Comparison of ENCODE assay signal across 1 cellular context in genomic region chr3:172991424-172991996, GRCh38.
TF ChIP-seq lines count a peak whose summit lies in the region.

No MANE protein-coding gene starts in this region.

TF ChIP-seq in K562, 482 proteins besides CTCF, POLR2A, EP300 and RAD21 (continued from another document and continues in another):
- TF ChIP-seq, protein P1, sequence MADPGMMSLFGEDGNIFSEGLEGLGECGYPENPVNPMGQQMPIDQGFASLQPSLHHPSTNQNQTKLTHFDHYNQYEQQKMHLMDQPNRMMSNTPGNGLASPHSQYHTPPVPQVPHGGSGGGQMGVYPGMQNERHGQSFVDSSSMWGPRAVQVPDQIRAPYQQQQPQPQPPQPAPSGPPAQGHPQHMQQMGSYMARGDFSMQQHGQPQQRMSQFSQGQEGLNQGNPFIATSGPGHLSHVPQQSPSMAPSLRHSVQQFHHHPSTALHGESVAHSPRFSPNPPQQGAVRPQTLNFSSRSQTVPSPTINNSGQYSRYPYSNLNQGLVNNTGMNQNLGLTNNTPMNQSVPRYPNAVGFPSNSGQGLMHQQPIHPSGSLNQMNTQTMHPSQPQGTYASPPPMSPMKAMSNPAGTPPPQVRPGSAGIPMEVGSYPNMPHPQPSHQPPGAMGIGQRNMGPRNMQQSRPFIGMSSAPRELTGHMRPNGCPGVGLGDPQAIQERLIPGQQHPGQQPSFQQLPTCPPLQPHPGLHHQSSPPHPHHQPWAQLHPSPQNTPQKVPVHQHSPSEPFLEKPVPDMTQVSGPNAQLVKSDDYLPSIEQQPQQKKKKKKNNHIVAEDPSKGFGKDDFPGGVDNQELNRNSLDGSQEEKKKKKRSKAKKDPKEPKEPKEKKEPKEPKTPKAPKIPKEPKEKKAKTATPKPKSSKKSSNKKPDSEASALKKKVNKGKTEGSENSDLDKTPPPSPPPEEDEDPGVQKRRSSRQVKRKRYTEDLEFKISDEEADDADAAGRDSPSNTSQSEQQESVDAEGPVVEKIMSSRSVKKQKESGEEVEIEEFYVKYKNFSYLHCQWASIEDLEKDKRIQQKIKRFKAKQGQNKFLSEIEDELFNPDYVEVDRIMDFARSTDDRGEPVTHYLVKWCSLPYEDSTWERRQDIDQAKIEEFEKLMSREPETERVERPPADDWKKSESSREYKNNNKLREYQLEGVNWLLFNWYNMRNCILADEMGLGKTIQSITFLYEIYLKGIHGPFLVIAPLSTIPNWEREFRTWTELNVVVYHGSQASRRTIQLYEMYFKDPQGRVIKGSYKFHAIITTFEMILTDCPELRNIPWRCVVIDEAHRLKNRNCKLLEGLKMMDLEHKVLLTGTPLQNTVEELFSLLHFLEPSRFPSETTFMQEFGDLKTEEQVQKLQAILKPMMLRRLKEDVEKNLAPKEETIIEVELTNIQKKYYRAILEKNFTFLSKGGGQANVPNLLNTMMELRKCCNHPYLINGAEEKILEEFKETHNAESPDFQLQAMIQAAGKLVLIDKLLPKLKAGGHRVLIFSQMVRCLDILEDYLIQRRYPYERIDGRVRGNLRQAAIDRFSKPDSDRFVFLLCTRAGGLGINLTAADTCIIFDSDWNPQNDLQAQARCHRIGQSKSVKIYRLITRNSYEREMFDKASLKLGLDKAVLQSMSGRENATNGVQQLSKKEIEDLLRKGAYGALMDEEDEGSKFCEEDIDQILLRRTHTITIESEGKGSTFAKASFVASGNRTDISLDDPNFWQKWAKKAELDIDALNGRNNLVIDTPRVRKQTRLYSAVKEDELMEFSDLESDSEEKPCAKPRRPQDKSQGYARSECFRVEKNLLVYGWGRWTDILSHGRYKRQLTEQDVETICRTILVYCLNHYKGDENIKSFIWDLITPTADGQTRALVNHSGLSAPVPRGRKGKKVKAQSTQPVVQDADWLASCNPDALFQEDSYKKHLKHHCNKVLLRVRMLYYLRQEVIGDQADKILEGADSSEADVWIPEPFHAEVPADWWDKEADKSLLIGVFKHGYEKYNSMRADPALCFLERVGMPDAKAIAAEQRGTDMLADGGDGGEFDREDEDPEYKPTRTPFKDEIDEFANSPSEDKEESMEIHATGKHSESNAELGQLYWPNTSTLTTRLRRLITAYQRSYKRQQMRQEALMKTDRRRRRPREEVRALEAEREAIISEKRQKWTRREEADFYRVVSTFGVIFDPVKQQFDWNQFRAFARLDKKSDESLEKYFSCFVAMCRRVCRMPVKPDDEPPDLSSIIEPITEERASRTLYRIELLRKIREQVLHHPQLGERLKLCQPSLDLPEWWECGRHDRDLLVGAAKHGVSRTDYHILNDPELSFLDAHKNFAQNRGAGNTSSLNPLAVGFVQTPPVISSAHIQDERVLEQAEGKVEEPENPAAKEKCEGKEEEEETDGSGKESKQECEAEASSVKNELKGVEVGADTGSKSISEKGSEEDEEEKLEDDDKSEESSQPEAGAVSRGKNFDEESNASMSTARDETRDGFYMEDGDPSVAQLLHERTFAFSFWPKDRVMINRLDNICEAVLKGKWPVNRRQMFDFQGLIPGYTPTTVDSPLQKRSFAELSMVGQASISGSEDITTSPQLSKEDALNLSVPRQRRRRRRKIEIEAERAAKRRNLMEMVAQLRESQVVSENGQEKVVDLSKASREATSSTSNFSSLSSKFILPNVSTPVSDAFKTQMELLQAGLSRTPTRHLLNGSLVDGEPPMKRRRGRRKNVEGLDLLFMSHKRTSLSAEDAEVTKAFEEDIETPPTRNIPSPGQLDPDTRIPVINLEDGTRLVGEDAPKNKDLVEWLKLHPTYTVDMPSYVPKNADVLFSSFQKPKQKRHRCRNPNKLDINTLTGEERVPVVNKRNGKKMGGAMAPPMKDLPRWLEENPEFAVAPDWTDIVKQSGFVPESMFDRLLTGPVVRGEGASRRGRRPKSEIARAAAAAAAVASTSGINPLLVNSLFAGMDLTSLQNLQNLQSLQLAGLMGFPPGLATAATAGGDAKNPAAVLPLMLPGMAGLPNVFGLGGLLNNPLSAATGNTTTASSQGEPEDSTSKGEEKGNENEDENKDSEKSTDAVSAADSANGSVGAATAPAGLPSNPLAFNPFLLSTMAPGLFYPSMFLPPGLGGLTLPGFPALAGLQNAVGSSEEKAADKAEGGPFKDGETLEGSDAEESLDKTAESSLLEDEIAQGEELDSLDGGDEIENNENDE (IDR thresholded peaks at IDR 0.05; ENCODE audit: low read depth, low read length), result no peak
- TF ChIP-seq SMARCE1 (IDR thresholded peaks at IDR 0.05), result peak; percentile 24; the same call in 1 of the 2 replicates
- no peak for TF ChIP-seq MEIS2 (IDR thresholded peaks at IDR 0.05; ENCODE audit: partially characterized antibody)
- 0 out of 2 replicates have a peak, but pooled peaks have one; percentile 46 for TF ChIP-seq SMARCC2 (IDR thresholded peaks at IDR 0.05; ENCODE audit: low read depth)
- TF ChIP-seq BRD9 (IDR thresholded peaks at IDR 0.05; ENCODE audit: low read depth, partially characterized antibody), result peak; percentile 64
- 0 out of 2 replicates have a peak, but pooled peaks have one; percentile 6 for TF ChIP-seq JUN (IDR thresholded peaks at IDR 0.05; ENCODE audit: borderline replicate concordance, low read depth, low read length)
- no peak for TF ChIP-seq JUN (CRISPR knock-in tag; IDR thresholded peaks at IDR 0.05; ENCODE audit: borderline replicate concordance)
- no peak for TF ChIP-seq CCAR2 (IDR thresholded peaks at IDR 0.05; ENCODE audit: low read depth, low read length)
- 0 out of 2 replicates have a peak, but pooled peaks have one; percentile 25 for TF ChIP-seq ZNF175 (CRISPR knock-in tag; IDR thresholded peaks at IDR 0.05; ENCODE audit: low read depth)
- TF ChIP-seq ZNF830 (CRISPR knock-in tag; IDR thresholded peaks at IDR 0.05), result no peak
- no peak for TF ChIP-seq CBFA2T3 (IDR thresholded peaks at IDR 0.05)
- TF ChIP-seq BRCA1 (IDR thresholded peaks at IDR 0.05), result no peak
- TF ChIP-seq BRCA1 (CRISPR knock-in tag; IDR thresholded peaks at IDR 0.05), result no peak
- peak; percentile 8; the same call in 1 of the 2 replicates for TF ChIP-seq RFX1 (IDR thresholded peaks at IDR 0.05)
- TF ChIP-seq, protein P2, sequence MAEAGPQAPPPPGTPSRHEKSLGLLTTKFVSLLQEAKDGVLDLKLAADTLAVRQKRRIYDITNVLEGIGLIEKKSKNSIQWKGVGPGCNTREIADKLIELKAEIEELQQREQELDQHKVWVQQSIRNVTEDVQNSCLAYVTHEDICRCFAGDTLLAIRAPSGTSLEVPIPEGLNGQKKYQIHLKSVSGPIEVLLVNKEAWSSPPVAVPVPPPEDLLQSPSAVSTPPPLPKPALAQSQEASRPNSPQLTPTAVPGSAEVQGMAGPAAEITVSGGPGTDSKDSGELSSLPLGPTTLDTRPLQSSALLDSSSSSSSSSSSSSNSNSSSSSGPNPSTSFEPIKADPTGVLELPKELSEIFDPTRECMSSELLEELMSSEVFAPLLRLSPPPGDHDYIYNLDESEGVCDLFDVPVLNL (CRISPR knock-in tag; IDR thresholded peaks at IDR 0.05; ENCODE audit: low read depth), result no peak
- TF ChIP-seq ZNF436 (CRISPR knock-in tag; IDR thresholded peaks at IDR 0.05), result no peak
- TF ChIP-seq CXXC5 (CRISPR knock-in tag; IDR thresholded peaks at IDR 0.05), result peak; percentile 33
- TF ChIP-seq PTBP1 (IDR thresholded peaks at IDR 0.05; ENCODE audit: low read depth, low read length), result no peak
- peak; percentile 77; the same call in 1 of the 2 replicates for TF ChIP-seq SMARCA4 (IDR thresholded peaks at IDR 0.05)
- TF ChIP-seq MECOM (CRISPR knock-in tag; IDR thresholded peaks at IDR 0.05), result peak; percentile 49; the same call in 1 of the 2 replicates
- TF ChIP-seq TEAD4 (IDR thresholded peaks at IDR 0.05; ENCODE audit: low read length), result no peak
- no peak for TF ChIP-seq TEAD4 (CRISPR knock-in tag; IDR thresholded peaks at IDR 0.05; ENCODE audit: borderline replicate concordance)
- peak; percentile 86 for TF ChIP-seq ATF4 (CRISPR knock-in tag; IDR thresholded peaks at IDR 0.05)
- peak; percentile 77 for TF ChIP-seq ATF7 (IDR thresholded peaks at IDR 0.05)
- TF ChIP-seq, protein P3, sequence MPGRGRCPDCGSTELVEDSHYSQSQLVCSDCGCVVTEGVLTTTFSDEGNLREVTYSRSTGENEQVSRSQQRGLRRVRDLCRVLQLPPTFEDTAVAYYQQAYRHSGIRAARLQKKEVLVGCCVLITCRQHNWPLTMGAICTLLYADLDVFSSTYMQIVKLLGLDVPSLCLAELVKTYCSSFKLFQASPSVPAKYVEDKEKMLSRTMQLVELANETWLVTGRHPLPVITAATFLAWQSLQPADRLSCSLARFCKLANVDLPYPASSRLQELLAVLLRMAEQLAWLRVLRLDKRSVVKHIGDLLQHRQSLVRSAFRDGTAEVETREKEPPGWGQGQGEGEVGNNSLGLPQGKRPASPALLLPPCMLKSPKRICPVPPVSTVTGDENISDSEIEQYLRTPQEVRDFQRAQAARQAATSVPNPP (IDR thresholded peaks at IDR 0.05; ENCODE audit: borderline replicate concordance, insufficient read depth, insufficient read length), result no peak
- no peak for TF ChIP-seq FOXP4 (CRISPR knock-in tag; IDR thresholded peaks at IDR 0.05; ENCODE audit: borderline replicate concordance)
- TF ChIP-seq TRIM24 (IDR thresholded peaks at IDR 0.05), result peak; percentile 77 to 84; a peak in 3 of 4 replicates
- TF ChIP-seq ZNF431 (CRISPR knock-in tag; IDR thresholded peaks at IDR 0.05), result no peak
- TF ChIP-seq HINFP (tag; conservative IDR thresholded peaks at IDR 0.05; ENCODE audit: low read depth), result 0 out of 2 replicates have a peak, but pooled peaks have one; percentile 49
- peak; percentile 35; the same call in 1 of the 2 replicates for TF ChIP-seq EP400 (IDR thresholded peaks at IDR 0.05)
- TF ChIP-seq FOXM1 (IDR thresholded peaks at IDR 0.05; ENCODE audit: low read depth), result peak; percentile 41; the same call in 1 of the 2 replicates
- no peak for TF ChIP-seq FOXM1 (CRISPR knock-in tag; IDR thresholded peaks at IDR 0.05; ENCODE audit: low read depth)
- TF ChIP-seq JUND (IDR thresholded peaks at IDR 0.05; ENCODE audit: borderline replicate concordance, low read depth, low read length), result peak; percentile 36; the same call in 1 of the 2 replicates
- no peak; the same call in 2 of the 3 replicates for TF ChIP-seq JUND (tag; IDR thresholded peaks at IDR 0.05; ENCODE audit: borderline replicate concordance, low read depth, low read length)
- no peak for TF ChIP-seq SP2 (IDR thresholded peaks at IDR 0.05; ENCODE audit: extremely low read depth, low read depth, low read length, poor library complexity, severe bottlenecking)
- TF ChIP-seq, protein P4, sequence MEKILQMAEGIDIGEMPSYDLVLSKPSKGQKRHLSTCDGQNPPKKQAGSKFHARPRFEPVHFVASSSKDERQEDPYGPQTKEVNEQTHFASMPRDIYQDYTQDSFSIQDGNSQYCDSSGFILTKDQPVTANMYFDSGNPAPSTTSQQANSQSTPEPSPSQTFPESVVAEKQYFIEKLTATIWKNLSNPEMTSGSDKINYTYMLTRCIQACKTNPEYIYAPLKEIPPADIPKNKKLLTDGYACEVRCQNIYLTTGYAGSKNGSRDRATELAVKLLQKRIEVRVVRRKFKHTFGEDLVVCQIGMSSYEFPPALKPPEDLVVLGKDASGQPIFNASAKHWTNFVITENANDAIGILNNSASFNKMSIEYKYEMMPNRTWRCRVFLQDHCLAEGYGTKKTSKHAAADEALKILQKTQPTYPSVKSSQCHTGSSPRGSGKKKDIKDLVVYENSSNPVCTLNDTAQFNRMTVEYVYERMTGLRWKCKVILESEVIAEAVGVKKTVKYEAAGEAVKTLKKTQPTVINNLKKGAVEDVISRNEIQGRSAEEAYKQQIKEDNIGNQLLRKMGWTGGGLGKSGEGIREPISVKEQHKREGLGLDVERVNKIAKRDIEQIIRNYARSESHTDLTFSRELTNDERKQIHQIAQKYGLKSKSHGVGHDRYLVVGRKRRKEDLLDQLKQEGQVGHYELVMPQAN (IDR thresholded peaks at IDR 0.05; ENCODE audit: borderline replicate concordance), result no peak
- TF ChIP-seq CBX5 (IDR thresholded peaks at IDR 0.05; ENCODE audit: borderline replicate concordance, low read depth), result no peak
- TF ChIP-seq BACH1 (tag; IDR thresholded peaks at IDR 0.05), result 0 out of 2 replicates have a peak, but pooled peaks have one; percentile 21
- TF ChIP-seq KLF16 (IDR thresholded peaks at IDR 0.05), result no peak
- TF ChIP-seq ZKSCAN3 (CRISPR knock-in tag; IDR thresholded peaks at IDR 0.05), result no peak
- no peak for TF ChIP-seq ZBTB9 (CRISPR knock-in tag; IDR thresholded peaks at IDR 0.05)
